Comparison of ENCODE assay signal across 14 cellular contexts in the genomic region with DNA sequence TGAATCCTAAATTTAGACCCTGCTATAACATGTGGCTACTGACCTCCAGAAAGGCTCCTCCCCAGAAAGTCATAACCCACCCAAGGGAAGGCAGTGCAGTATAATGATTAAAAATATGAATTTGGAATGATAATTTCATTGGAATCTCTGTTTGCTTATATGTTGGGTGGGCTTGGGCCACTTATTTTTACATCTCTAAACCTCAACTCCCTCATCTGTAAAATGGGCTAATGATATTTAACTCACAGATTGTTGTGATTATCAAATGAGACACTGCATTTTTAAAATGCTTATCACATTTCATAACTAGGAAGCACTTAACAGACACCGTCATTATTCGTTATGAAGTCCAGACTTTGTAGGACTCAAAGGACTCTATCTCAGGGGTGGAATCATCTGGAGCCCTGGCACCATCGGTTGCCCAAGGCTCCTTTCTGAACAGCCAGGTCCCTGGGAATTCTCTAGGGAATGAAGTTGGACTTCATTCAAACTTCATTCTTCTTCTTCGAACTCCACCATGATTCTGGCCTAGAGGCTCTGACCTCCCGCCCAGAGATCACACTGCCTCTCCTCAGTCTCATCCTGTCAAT. TPM values are rescaled to one million over a fixed set of nuclear protein-coding genes. Genes with fewer than 3 reads are reported as not detected.
DNase-seq lines count a peak whose midpoint lies in the region; ATAC-seq and TF ChIP-seq lines count a peak whose summit lies in the region.
"Had no signal": no experiment of that assay in that cellular context is flagged by ENCODE, and none has a peak within 500 bp of the region (broad histone marks: within the 10 kb centered on the region; RNA-seq: fewer than 3 reads in every experiment).

No MANE protein-coding gene starts in this region.

- H3K9me3 Mint-ChIP-seq in IgD-negative memory B cell = no peaks in the 10 kb centered on the region
- no peaks in the 10 kb centered on the region for H3K9me3 Mint-ChIP-seq in natural killer cell treated with Interleukin-12 subunit alpha and Interleukin-12 subunit beta and Interleukin-15 and Interleukin-18, amount 100 ng/mL, for 72 hours

- TF ChIP-seq CTCF in gastrocnemius medialis (IDR thresholded peaks at IDR 0.05 in 4 of 5, conservative IDR thresholded peaks at IDR 0.05 in 1 of 5) (no peak), coronary artery (IDR thresholded peaks at IDR 0.05) (no peak)

- H3K9me3 ChIP-seq in adipocyte (ENCODE audit: control insufficient read depth, low read length) (no peaks in the 10 kb centered on the region), gastrocnemius medialis (no peaks in the 10 kb centered on the region)
- H3K9me3 ChIP-seq: stomach had no signal

- TF ChIP-seq POLR2A in gastrocnemius medialis (IDR thresholded peaks at IDR 0.05) = no peak

- H3K4me3 Mint-ChIP-seq in IgD-negative memory B cell = peak overlapping the region; percentile 6 to 86 (median 46)
- H3K4me3 Mint-ChIP-seq in natural killer cell treated with Interleukin-12 subunit alpha and Interleukin-12 subunit beta and Interleukin-15 and Interleukin-18, amount 100 ng/mL, for 72 hours = peak overlapping the region; percentile 58
- H3K4me3 Mint-ChIP-seq: activated CD8-positive, alpha-beta memory T cell treated with anti-CD3 and anti-CD28 coated beads, Interleukin-2, amount 10 ng/mL, durations not matched to agents 7 days and 5 days had no signal

- peaks cover 29 to 45% (median 31%) of the 10 kb centered on the region in 3 donors for H3K4me1 Mint-ChIP-seq in IgD-negative memory B cell
- peaks cover 26 to 27% of the 10 kb centered on the region in 2 donors for H3K4me1 Mint-ChIP-seq in natural killer cell treated with Interleukin-12 subunit alpha and Interleukin-12 subunit beta and Interleukin-15 and Interleukin-18, amount 100 ng/mL, for 72 hours (ENCODE audit: low read depth in 2 of 2)

- H3K27ac ChIP-seq in gastrocnemius medialis (no peak overlapping the region), coronary artery (no peak overlapping the region)
- H3K27ac ChIP-seq: 22Rv1, stomach had no signal

- ATAC-seq in natural killer cell treated with Interleukin-12 subunit alpha and Interleukin-12 subunit beta and Interleukin-15 and Interleukin-18, amount 100 ng/mL, for 72 hours = no peak
- ATAC-seq in gastrocnemius medialis = no peak
- ATAC-seq: activated CD8-positive, alpha-beta memory T cell treated with anti-CD3 and anti-CD28 coated beads, Interleukin-2, amount 10 ng/mL, durations not matched to agents 7 days and 5 days had no signal

- H3K27me3 ChIP-seq in adipocyte (replicated peaks; ENCODE audit: control insufficient read depth, insufficient read depth, low read length) (peaks cover 6% of the 10 kb centered on the region), gastrocnemius medialis (no peaks in the 10 kb centered on the region)
- H3K27me3 ChIP-seq: stomach had no signal

- intact Hi-C loops in gastrocnemius medialis (cut with DNase I; ENCODE audit: low total_unique reads) = no loop called here

- H3K27ac Mint-ChIP-seq in IgD-negative memory B cell = peak overlapping the region in 2 of 3 donors; percentile 40 to 89
- peak overlapping the region; percentile 51 to 74 for H3K27ac Mint-ChIP-seq in natural killer cell treated with Interleukin-12 subunit alpha and Interleukin-12 subunit beta and Interleukin-15 and Interleukin-18, amount 100 ng/mL, for 72 hours
- H3K27ac Mint-ChIP-seq: activated CD8-positive, alpha-beta memory T cell treated with anti-CD3 and anti-CD28 coated beads, Interleukin-2, amount 10 ng/mL, durations not matched to agents 7 days and 5 days had no signal

- H3K4me3 ChIP-seq in adipocyte (ENCODE audit: low read length) (no peak overlapping the region), gastrocnemius medialis (no peak overlapping the region), coronary artery (no peak overlapping the region)
- H3K4me3 ChIP-seq: stomach had no signal

- H3K36me3 ChIP-seq in adipocyte (ENCODE audit: control insufficient read depth, insufficient read depth, low read length, severe bottlenecking) (no peaks in the 10 kb centered on the region), gastrocnemius medialis (no peaks in the 10 kb centered on the region)
- H3K36me3 ChIP-seq: stomach had no signal

- H3K27me3 Mint-ChIP-seq in IgD-negative memory B cell = peaks cover 4% of the 10 kb centered on the region
- H3K27me3 Mint-ChIP-seq in natural killer cell treated with Interleukin-12 subunit alpha and Interleukin-12 subunit beta and Interleukin-15 and Interleukin-18, amount 100 ng/mL, for 72 hours = peaks cover 0 to 7% of the 10 kb centered on the region in 2 donors

- H3K4me1 ChIP-seq in adipocyte (ENCODE audit: control insufficient read depth, insufficient read depth, low read length) (peaks cover 9% of the 10 kb centered on the region), gastrocnemius medialis (no peaks in the 10 kb centered on the region)

- in situ Hi-C loops in gastrocnemius medialis (cut with MboI; ENCODE audit: low sequenced_read_pairs in 4 of 4) = loop anchor here in 2 of 4 donors (25.0 kb wide), 1 partner anchor 730 kb away; a partner anchor contains a TSS

- H3K36me3 Mint-ChIP-seq in IgD-negative memory B cell = peaks cover 3% of the 10 kb centered on the region
- H3K36me3 Mint-ChIP-seq in natural killer cell treated with Interleukin-12 subunit alpha and Interleukin-12 subunit beta and Interleukin-15 and Interleukin-18, amount 100 ng/mL, for 72 hours = no peaks in the 10 kb centered on the region
- H3K36me3 Mint-ChIP-seq: activated CD8-positive, alpha-beta memory T cell treated with anti-CD3 and anti-CD28 coated beads, Interleukin-2, amount 10 ng/mL, durations not matched to agents 7 days and 5 days had no signal

- no peak overlapping the region for H3K9ac ChIP-seq in adipocyte (ENCODE audit: low read length)

- DNase-seq in NOMO-1 treated with DMSO at 0.1 percent for 48 hours (lab: John Stamatoyannopoulos, UW; ENCODE audit: unreplicated experiment) (peak; percentile 30), NOMO-1 treated with dmso at 0.1 percent for 144 hours (lab: John Stamatoyannopoulos, UW; ENCODE audit: unreplicated experiment) (no peak), adipocyte (ENCODE audit: low read depth) (peak; percentile 2), gastrocnemius medialis (no peak), HT-29 (ENCODE audit: low spot score) (no peak), coronary artery (ENCODE audit: low spot score) (no peak)
- no peak for DNase-seq in natural killer cell treated with Interleukin-12 subunit alpha and Interleukin-12 subunit beta and Interleukin-15 and Interleukin-18, amount 100 ng/mL, for 72 hours (ENCODE audit: low spot score)
- DNase-seq: activated CD8-positive, alpha-beta memory T cell treated with anti-CD3 and anti-CD28 coated beads, Interleukin-2, amount 10 ng/mL, durations not matched to agents 7 days and 5 days; NCI-H2029; NCI-H774; SHP77 treated with DMSO at 0.1 percent for 48 hours; stomach had no signal

RNA-seq across cellular contexts. Expression of a gene that starts 33.1 kb away (rescaled TPM):
- polyA plus RNA-seq in IgD-negative memory B cell = 9.8 TPM
- total RNA-seq in natural killer cell treated with Interleukin-12 subunit alpha and Interleukin-12 subunit beta and Interleukin-15 and Interleukin-18, amount 100 ng/mL, for 72 hours = 1 to 10 TPM; 3.2 to 5.5 TPM
- 1 to 10 TPM; 2.7 to 6.3 (median 3.3) TPM for total RNA-seq in gastrocnemius medialis
- total RNA-seq in HT-29 (2014; rRNA removed; shearing (Covaris generic)) = 0.81 and 2.2 TPM in 2 replicates

Comparison
In these comparisons a context has a peak if more than half of its experiments do, and no peak if none do; other contexts are left out.
1. DNase-seq: peak in NOMO-1 treated with DMSO at 0.1 percent for 48 hours (single experiment) and adipocyte (single experiment); none in NOMO-1 treated with dmso at 0.1 percent for 144 hours (single experiment), natural killer cell treated with Interleukin-12 subunit alpha and Interleukin-12 subunit beta and Interleukin-15 and Interleukin-18, amount 100 ng/mL, for 72 hours (single experiment), gastrocnemius medialis (0 of 2), HT-29 (single experiment) and coronary artery (single experiment).